In genomic region chr12:55818140-55818728, GRCh38 we compare ENCODE assay signal across 6 cellular contexts. TPM values are rescaled to one million over a fixed set of nuclear protein-coding genes. Genes with fewer than 3 reads are reported as not detected.
DNase-seq lines count a peak whose midpoint lies in the region; ATAC-seq and TF ChIP-seq lines count a peak whose summit lies in the region.

No MANE protein-coding gene starts in this region.

- DNase-seq in DMS 273 (lab: John Stamatoyannopoulos, UW; ENCODE audit: unreplicated experiment) (peak; percentile 80), DMS 273 treated with DMSO at 0.1 percent for 48 hours (lab: John Stamatoyannopoulos, UW) (no peak), dedifferentiated amniotic fluid mesenchymal stem cell (ENCODE audit: extremely low spot score) (no peak)
- DNase-seq in stimulated activated naive CD8-positive, alpha-beta T cell treated with anti-CD3 and anti-CD28 coated beads, Interleukin-15, Interleukin-2, amounts not matched to agents 100 U/mL and 50 U/mL, for 24 hours, result no peak

- no peaks in the 10 kb centered on the region for H3K27me3 ChIP-seq in KMS-11 (ENCODE audit: insufficient read depth, low read depth)

- H4K20me1 ChIP-seq in KMS-11 (ENCODE audit: insufficient read depth), result 0 out of 2 replicates have a peak, but pooled peaks cover 10% of the 10 kb centered on the region

- peaks cover 41% of the 10 kb centered on the region; the same call in 1 of the 2 replicates for H3K36me3 ChIP-seq in KMS-11 (ENCODE audit: insufficient read depth)

- no peak overlapping the region for H3K27ac ChIP-seq in KMS-11

- peak overlapping the region; percentile 50 for H2AFZ ChIP-seq in KMS-11 (ENCODE audit: low read depth)

- peaks cover 36% of the 10 kb centered on the region for H3K4me1 ChIP-seq in KMS-11 (ENCODE audit: low read depth, poor library complexity, severe bottlenecking)

- TF ChIP-seq CTCF in KMS-11 (conservative IDR thresholded peaks at IDR 0.05; ENCODE audit: low read depth, low read length), result no peak

- H3K4me2 ChIP-seq in KMS-11, result peak overlapping the region; percentile 74

- H3K4me3 ChIP-seq in KMS-11 (IDR thresholded peaks at IDR 0.05; ENCODE audit: insufficient read depth, low read depth, low read length), result peak overlapping the region; percentile 48

- peaks cover 66% of the 10 kb centered on the region for H3K79me2 ChIP-seq in KMS-11 (ENCODE audit: insufficient read depth, low read depth)

- peak; percentile 21 for ATAC-seq in esophagus mucosa
- peak; percentile 47 for ATAC-seq in stimulated activated naive CD8-positive, alpha-beta T cell treated with anti-CD3 and anti-CD28 coated beads, Interleukin-15, Interleukin-2, amounts not matched to agents 100 U/mL and 50 U/mL, for 24 hours

- peak overlapping the region; percentile 12; the same call in 1 of the 2 replicates for H3K9ac ChIP-seq in KMS-11

RNA-seq across cellular contexts. Expression of gene ORMDL2, which starts 0.4 kb away (rescaled TPM):
- 64.2 TPM for total RNA-seq in esophagus mucosa

RNA-seq across cellular contexts. Expression of gene SARNP, which starts 0.7 kb away (rescaled TPM):
- total RNA-seq in esophagus mucosa, result 47.6 TPM

RNA-seq across cellular contexts. Expression of gene DNAJC14, which starts 11.2 kb away (rescaled TPM):
- 15.3 TPM for total RNA-seq in esophagus mucosa

RNA-seq across cellular contexts. Expression of gene MMP19, which starts 24.5 kb away (rescaled TPM):
- total RNA-seq in esophagus mucosa, result 0.60 TPM
